ENCODE assay signal across 8 cellular contexts in genomic region chr14:75307700-75308379, GRCh38.
DNase-seq lines count a peak whose midpoint lies in the region; ATAC-seq lines count a peak whose summit lies in the region.

No MANE protein-coding gene starts in this region.

- ATAC-seq in activated CD4-positive, CD25-positive, alpha-beta regulatory T cell treated with anti-CD3 and anti-CD28 coated beads, Interleukin-2, amount 50 U/mL, for 24 hours: peak; percentile 48 to 63
- no peak for ATAC-seq in GM18858 (IDR thresholded peaks at IDR 0.05; ENCODE audit: unreplicated experiment)

- DNase-seq in AML-193 (lab: John Stamatoyannopoulos, UW) (peak; percentile 68 to 69), HCEC 1CT (peak; percentile 64), NCI-H446 (lab: John Stamatoyannopoulos, UW) (peak; percentile 72 to 89), kidney glomerular epithelial cell (lab: John Stamatoyannopoulos, UW) (peak; percentile 74)
- DNase-seq in central memory CD4-positive, alpha-beta T cell: peak; percentile 61
- DNase-seq in stimulated activated CD4-positive, alpha-beta T cell treated with anti-CD3 and anti-CD28 coated beads, Interleukin-2, amount 100 ng/mL, for 48 hours: peak; percentile 81 to 82
